ENCODE assay signal across 18 cellular contexts in genomic region chr5:71903826-71904225, GRCh38.
"Had no signal": no experiment of that assay in that cellular context is flagged by ENCODE, and none has a peak within 500 bp of the region (broad histone marks: within the 10 kb centered on the region; RNA-seq: fewer than 3 reads in every experiment).

No MANE protein-coding gene starts in this region.

- H3K27ac Mint-ChIP-seq: activated CD4-positive, alpha-beta T cell treated with anti-CD3 and anti-CD28 coated beads, Interleukin-2, amount 10 ng/mL, durations not matched to agents 24 days and 14 days; activated CD8-positive, alpha-beta T cell treated with anti-CD3 and anti-CD28 coated beads for 36 hours; activated naive CD8-positive, alpha-beta T cell treated with anti-CD3 and anti-CD28 coated beads, Interleukin-2, amount 10 ng/mL, durations not matched to agents 7 days and 5 days; activated T-helper 2 cell treated with anti-CD3 and anti-CD28 coated beads, Interferon-gamma antibody, Interleukin-2, Interleukin-4, amounts not matched to agents 10 μg/mL and 5 μg/mL and 100 μg/mL, durations not matched to agents 14 hours and 24 hours and 36 hours; effector memory CD8-positive, alpha-beta T cell; natural killer cell had no signal

- H3K4me3 ChIP-seq: hepatocyte, lower lobe of right lung, tibial artery had no signal

- H3K4me3 Mint-ChIP-seq: activated CD4-positive, alpha-beta T cell treated with anti-CD3 and anti-CD28 coated beads, Interleukin-2, amount 10 ng/mL, durations not matched to agents 24 days and 14 days; activated CD8-positive, alpha-beta T cell treated with anti-CD3 and anti-CD28 coated beads for 36 hours; activated naive CD8-positive, alpha-beta T cell treated with anti-CD3 and anti-CD28 coated beads, Interleukin-2, amount 10 ng/mL, durations not matched to agents 7 days and 5 days; effector memory CD8-positive, alpha-beta T cell; natural killer cell had no signal

- H3K36me3 ChIP-seq: lower lobe of right lung, neutrophil, tibial artery had no signal

- H3K9me3 Mint-ChIP-seq: activated CD4-positive, alpha-beta T cell treated with anti-CD3 and anti-CD28 coated beads, Interleukin-2, amount 10 ng/mL, durations not matched to agents 24 days and 14 days; activated CD8-positive, alpha-beta T cell treated with anti-CD3 and anti-CD28 coated beads for 36 hours; activated T-helper 2 cell treated with anti-CD3 and anti-CD28 coated beads, Interferon-gamma antibody, Interleukin-2, Interleukin-4, amounts not matched to agents 10 μg/mL and 5 μg/mL and 100 μg/mL, durations not matched to agents 14 hours and 24 hours and 36 hours; effector memory CD8-positive, alpha-beta T cell had no signal

- H3K36me3 Mint-ChIP-seq: activated naive CD8-positive, alpha-beta T cell treated with anti-CD3 and anti-CD28 coated beads, Interleukin-2, amount 10 ng/mL, durations not matched to agents 7 days and 5 days; natural killer cell had no signal

- DNase-seq: activated CD4-positive, alpha-beta T cell treated with anti-CD3 and anti-CD28 coated beads, Interleukin-2, amount 10 ng/mL, durations not matched to agents 24 days and 14 days; activated CD8-positive, alpha-beta T cell treated with anti-CD3 and anti-CD28 coated beads for 36 hours; activated naive CD4-positive, alpha-beta T cell treated with Interleukin-2 at 50 U/mL for 16 hours; activated naive CD8-positive, alpha-beta T cell treated with anti-CD3 and anti-CD28 coated beads, Interleukin-2, amount 10 ng/mL, durations not matched to agents 7 days and 5 days; activated T-cell treated with anti-CD3 and anti-CD28 coated beads, Interleukin-2, amount 50 U/mL, for 1 hour; amygdala; caudate nucleus; effector memory CD8-positive, alpha-beta T cell; foreskin fibroblast; left colon; lower lobe of right lung; natural killer cell; stimulated activated naive CD8-positive, alpha-beta T cell treated with anti-CD3 and anti-CD28 coated beads, Interleukin-15, Interleukin-2, amounts not matched to agents 100 U/mL and 50 U/mL, for 24 hours; substantia nigra; tibial artery had no signal

- H3K4me1 ChIP-seq: lower lobe of right lung had no signal

- H3K4me1 Mint-ChIP-seq: activated CD4-positive, alpha-beta T cell treated with anti-CD3 and anti-CD28 coated beads, Interleukin-2, amount 10 ng/mL, durations not matched to agents 24 days and 14 days; activated naive CD8-positive, alpha-beta T cell treated with anti-CD3 and anti-CD28 coated beads, Interleukin-2, amount 10 ng/mL, durations not matched to agents 7 days and 5 days; natural killer cell had no signal

- ATAC-seq: activated CD8-positive, alpha-beta T cell treated with anti-CD3 and anti-CD28 coated beads for 36 hours; effector memory CD8-positive, alpha-beta T cell; left colon; lower lobe of right lung; natural killer cell; stimulated activated naive CD8-positive, alpha-beta T cell treated with anti-CD3 and anti-CD28 coated beads, Interleukin-15, Interleukin-2, amounts not matched to agents 100 U/mL and 50 U/mL, for 24 hours had no signal

- H3K27ac ChIP-seq: hepatocyte, lower lobe of right lung, neutrophil, tibial artery had no signal

- H3K9me3 ChIP-seq: lower lobe of right lung, neutrophil, tibial artery had no signal

- H3K27me3 ChIP-seq: hepatocyte, neutrophil, tibial artery had no signal
